1 cellular context compared by ENCODE assay signal in the genomic region with DNA sequence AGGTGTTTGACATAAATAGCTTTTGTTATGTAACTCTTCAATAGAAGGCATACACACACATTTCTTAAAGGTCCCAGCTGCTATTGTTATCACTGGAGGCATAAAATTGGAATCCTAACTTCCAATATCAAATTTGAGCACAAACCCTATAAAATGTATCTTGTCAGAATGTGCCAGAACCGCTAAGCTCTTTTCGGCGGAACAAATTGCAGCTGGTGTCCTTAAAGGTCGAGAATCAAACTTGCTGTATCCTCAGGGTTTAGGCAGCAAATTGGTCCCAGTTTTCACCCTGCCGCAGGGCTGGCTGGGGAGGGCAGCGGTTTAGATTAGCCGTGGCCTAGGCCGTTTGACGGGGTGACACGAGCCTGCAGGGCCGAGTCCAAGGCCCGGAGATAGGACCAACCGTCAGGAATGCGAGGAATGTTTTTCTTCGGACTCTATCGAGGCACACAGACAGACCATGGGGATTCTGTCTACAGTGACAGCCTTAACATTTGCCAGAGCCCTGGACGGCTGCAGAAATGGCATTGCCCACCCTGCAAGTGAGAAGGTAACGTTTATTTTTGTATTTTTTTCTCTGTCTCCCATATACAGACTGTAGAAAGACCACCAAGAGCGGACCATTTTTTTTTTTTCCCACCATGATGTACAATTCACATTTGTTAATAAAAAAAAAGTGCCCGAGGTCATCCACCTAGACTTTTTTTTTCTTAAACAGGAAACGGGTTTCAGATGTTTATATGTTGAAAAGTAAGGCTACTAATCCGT.
A peak's percentile ranks its signal among the peaks of the same experiment; 100 is the strongest.
TF ChIP-seq lines count a peak whose summit lies in the region.

No MANE protein-coding gene starts in this region.

TF ChIP-seq in HepG2, 621 proteins besides CTCF, POLR2A, EP300 and RAD21 (continued from another document):
- TF ChIP-seq NR1H2 (CRISPR knock-in tag; IDR thresholded peaks at IDR 0.05; ENCODE audit: borderline replicate concordance, low read depth) = 0 out of 2 replicates have a peak, but pooled peaks have one; percentile 33
- TF ChIP-seq ZFP37 (CRISPR knock-in tag; IDR thresholded peaks at IDR 0.05; ENCODE audit: borderline replicate concordance) = no peak
- peak; percentile 89 for TF ChIP-seq TEAD3 (CRISPR knock-in tag; optimal IDR thresholded peaks at IDR 0.05; ENCODE audit: borderline replicate concordance)
- TF ChIP-seq, protein P1, sequence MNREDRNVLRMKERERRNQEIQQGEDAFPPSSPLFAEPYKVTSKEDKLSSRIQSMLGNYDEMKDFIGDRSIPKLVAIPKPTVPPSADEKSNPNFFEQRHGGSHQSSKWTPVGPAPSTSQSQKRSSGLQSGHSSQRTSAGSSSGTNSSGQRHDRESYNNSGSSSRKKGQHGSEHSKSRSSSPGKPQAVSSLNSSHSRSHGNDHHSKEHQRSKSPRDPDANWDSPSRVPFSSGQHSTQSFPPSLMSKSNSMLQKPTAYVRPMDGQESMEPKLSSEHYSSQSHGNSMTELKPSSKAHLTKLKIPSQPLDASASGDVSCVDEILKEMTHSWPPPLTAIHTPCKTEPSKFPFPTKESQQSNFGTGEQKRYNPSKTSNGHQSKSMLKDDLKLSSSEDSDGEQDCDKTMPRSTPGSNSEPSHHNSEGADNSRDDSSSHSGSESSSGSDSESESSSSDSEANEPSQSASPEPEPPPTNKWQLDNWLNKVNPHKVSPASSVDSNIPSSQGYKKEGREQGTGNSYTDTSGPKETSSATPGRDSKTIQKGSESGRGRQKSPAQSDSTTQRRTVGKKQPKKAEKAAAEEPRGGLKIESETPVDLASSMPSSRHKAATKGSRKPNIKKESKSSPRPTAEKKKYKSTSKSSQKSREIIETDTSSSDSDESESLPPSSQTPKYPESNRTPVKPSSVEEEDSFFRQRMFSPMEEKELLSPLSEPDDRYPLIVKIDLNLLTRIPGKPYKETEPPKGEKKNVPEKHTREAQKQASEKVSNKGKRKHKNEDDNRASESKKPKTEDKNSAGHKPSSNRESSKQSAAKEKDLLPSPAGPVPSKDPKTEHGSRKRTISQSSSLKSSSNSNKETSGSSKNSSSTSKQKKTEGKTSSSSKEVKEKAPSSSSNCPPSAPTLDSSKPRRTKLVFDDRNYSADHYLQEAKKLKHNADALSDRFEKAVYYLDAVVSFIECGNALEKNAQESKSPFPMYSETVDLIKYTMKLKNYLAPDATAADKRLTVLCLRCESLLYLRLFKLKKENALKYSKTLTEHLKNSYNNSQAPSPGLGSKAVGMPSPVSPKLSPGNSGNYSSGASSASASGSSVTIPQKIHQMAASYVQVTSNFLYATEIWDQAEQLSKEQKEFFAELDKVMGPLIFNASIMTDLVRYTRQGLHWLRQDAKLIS (CRISPR knock-in tag; IDR thresholded peaks at IDR 0.05) = no peak
- no peak for TF ChIP-seq ZKSCAN1 (IDR thresholded peaks at IDR 0.05; ENCODE audit: low read length)
- TF ChIP-seq, protein P2, sequence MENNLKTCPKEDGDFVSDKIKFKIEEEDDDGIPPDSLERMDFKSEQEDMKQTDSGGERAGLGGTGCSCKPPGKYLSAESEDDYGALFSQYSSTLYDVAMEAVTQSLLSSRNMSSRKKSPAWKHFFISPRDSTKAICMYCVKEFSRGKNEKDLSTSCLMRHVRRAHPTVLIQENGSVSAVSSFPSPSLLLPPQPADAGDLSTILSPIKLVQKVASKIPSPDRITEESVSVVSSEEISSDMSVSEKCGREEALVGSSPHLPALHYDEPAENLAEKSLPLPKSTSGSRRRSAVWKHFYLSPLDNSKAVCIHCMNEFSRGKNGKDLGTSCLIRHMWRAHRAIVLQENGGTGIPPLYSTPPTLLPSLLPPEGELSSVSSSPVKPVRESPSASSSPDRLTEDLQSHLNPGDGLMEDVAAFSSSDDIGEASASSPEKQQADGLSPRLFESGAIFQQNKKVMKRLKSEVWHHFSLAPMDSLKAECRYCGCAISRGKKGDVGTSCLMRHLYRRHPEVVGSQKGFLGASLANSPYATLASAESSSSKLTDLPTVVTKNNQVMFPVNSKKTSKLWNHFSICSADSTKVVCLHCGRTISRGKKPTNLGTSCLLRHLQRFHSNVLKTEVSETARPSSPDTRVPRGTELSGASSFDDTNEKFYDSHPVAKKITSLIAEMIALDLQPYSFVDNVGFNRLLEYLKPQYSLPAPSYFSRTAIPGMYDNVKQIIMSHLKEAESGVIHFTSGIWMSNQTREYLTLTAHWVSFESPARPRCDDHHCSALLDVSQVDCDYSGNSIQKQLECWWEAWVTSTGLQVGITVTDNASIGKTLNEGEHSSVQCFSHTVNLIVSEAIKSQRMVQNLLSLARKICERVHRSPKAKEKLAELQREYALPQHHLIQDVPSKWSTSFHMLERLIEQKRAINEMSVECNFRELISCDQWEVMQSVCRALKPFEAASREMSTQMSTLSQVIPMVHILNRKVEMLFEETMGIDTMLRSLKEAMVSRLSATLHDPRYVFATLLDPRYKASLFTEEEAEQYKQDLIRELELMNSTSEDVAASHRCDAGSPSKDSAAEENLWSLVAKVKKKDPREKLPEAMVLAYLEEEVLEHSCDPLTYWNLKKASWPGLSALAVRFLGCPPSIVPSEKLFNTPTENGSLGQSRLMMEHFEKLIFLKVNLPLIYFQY (CRISPR knock-in tag; IDR thresholded peaks at IDR 0.05; ENCODE audit: borderline replicate concordance) = no peak
